In genomic region chr6:4342407-4343137, GRCh38 we compare ENCODE assay signal across 19 cellular contexts.
DNase-seq lines count a peak whose midpoint lies in the region; ATAC-seq and TF ChIP-seq lines count a peak whose summit lies in the region.
"Had no signal": no experiment of that assay in that cellular context is flagged by ENCODE, and none has a peak within 500 bp of the region (broad histone marks: within the 10 kb centered on the region; RNA-seq: fewer than 3 reads in every experiment).

No MANE protein-coding gene starts in this region.

- H3K4me2 ChIP-seq in KMS-11, result peak overlapping the region; percentile 57

- peaks cover 20% of the 10 kb centered on the region for H3K4me1 ChIP-seq in KMS-11 (ENCODE audit: low read depth, poor library complexity, severe bottlenecking)

- H3K27ac Mint-ChIP-seq in activated T-helper 17 cell treated with anti-CD3 and anti-CD28 coated beads, Interleukin-2, amount 50 U/mL, for 72 hours, result no peak overlapping the region
- H3K27ac Mint-ChIP-seq: B cell, CD14-positive monocyte had no signal

- DNase-seq in D341Med (ENCODE audit: low spot score) (peak; percentile 5), fibroblast of the aortic adventitia (ENCODE audit: low read depth) (peak; percentile 20), DMS53 treated with DMSO at 0.1 percent for 48 hours (lab: John Stamatoyannopoulos, UW; ENCODE audit: unreplicated experiment) (no peak), DMS79 treated with DMSO at 0.1 percent for 48 hours (lab: John Stamatoyannopoulos, UW) (no peak), RPMI8226 (no peak)
- DNase-seq: DMS79, KBM-7, NCI-H1105, NCI-H146, NCI-H2029, NCI-H226, NCI-H510A treated with DMSO at 0.1 percent for 48 hours, NCI-H748 treated with DMSO at 0.1 percent for 48 hours had no signal

- H3K36me3 Mint-ChIP-seq in activated T-helper 17 cell treated with anti-CD3 and anti-CD28 coated beads, Interleukin-2, amount 50 U/mL, for 72 hours (ENCODE audit: low read depth), result no peaks in the 10 kb centered on the region
- H3K36me3 Mint-ChIP-seq: CD14-positive monocyte had no signal

- H3K4me3 ChIP-seq in KMS-11 (IDR thresholded peaks at IDR 0.05; ENCODE audit: insufficient read depth, low read depth, low read length) (no peak overlapping the region), fibroblast of the aortic adventitia (ENCODE audit: low read depth, low read length) (no peak overlapping the region)
- H3K4me3 ChIP-seq: SJSA1 had no signal

- peaks cover 28% of the 10 kb centered on the region for H3K27me3 Mint-ChIP-seq in activated T-helper 17 cell treated with anti-CD3 and anti-CD28 coated beads, Interleukin-2, amount 50 U/mL, for 72 hours

- H3K4me1 Mint-ChIP-seq in activated T-helper 17 cell treated with anti-CD3 and anti-CD28 coated beads, Interleukin-2, amount 50 U/mL, for 72 hours, result peaks cover 6% of the 10 kb centered on the region
- H3K4me1 Mint-ChIP-seq: B cell had no signal

- peak; percentile 60 for ATAC-seq in activated T-helper 17 cell treated with anti-CD3 and anti-CD28 coated beads, Interleukin-2, amount 50 U/mL, for 72 hours (replicated peaks)
- ATAC-seq: Panc1 had no signal

- no peaks in the 10 kb centered on the region for H3K9me3 Mint-ChIP-seq in activated T-helper 17 cell treated with anti-CD3 and anti-CD28 coated beads, Interleukin-2, amount 50 U/mL, for 72 hours

- TF ChIP-seq CTCF in KMS-11 (conservative IDR thresholded peaks at IDR 0.05; ENCODE audit: low read depth, low read length), result no peak
- no peak for TF ChIP-seq CTCF in fibroblast of the aortic adventitia (IDR thresholded peaks at IDR 0.05; ENCODE audit: insufficient read depth, low read length)

- no peaks in the 10 kb centered on the region for H3K79me2 ChIP-seq in KMS-11 (ENCODE audit: insufficient read depth, low read depth)

- H3K4me3 Mint-ChIP-seq in activated T-helper 17 cell treated with anti-CD3 and anti-CD28 coated beads, Interleukin-2, amount 50 U/mL, for 72 hours, result no peak overlapping the region
- H3K4me3 Mint-ChIP-seq: B cell, CD14-positive monocyte had no signal

- H3K9ac ChIP-seq in KMS-11, result no peak overlapping the region

- no peaks in the 10 kb centered on the region for H3K27me3 ChIP-seq in KMS-11 (ENCODE audit: insufficient read depth, low read depth)
- H3K27me3 ChIP-seq: SJSA1 had no signal

- no peak overlapping the region for H2AFZ ChIP-seq in KMS-11 (ENCODE audit: low read depth)

- no peaks in the 10 kb centered on the region for H3K36me3 ChIP-seq in KMS-11 (ENCODE audit: insufficient read depth)
- H3K36me3 ChIP-seq: SJSA1 had no signal

- no peak overlapping the region for H3K27ac ChIP-seq in KMS-11
- H3K27ac ChIP-seq: SJSA1 had no signal

- H4K20me1 ChIP-seq in KMS-11 (ENCODE audit: insufficient read depth), result no peaks in the 10 kb centered on the region

Comparison
In these comparisons a context has a peak if more than half of its experiments do, and no peak if none do; other contexts are left out.
1. DNase-seq: peak in D341Med (single experiment) and fibroblast of the aortic adventitia (single experiment); none in DMS53 treated with DMSO at 0.1 percent for 48 hours (single experiment), DMS79 treated with DMSO at 0.1 percent for 48 hours (single experiment) and RPMI8226 (single experiment).